ENCODE assay signal across 8 cellular contexts in the genomic region with DNA sequence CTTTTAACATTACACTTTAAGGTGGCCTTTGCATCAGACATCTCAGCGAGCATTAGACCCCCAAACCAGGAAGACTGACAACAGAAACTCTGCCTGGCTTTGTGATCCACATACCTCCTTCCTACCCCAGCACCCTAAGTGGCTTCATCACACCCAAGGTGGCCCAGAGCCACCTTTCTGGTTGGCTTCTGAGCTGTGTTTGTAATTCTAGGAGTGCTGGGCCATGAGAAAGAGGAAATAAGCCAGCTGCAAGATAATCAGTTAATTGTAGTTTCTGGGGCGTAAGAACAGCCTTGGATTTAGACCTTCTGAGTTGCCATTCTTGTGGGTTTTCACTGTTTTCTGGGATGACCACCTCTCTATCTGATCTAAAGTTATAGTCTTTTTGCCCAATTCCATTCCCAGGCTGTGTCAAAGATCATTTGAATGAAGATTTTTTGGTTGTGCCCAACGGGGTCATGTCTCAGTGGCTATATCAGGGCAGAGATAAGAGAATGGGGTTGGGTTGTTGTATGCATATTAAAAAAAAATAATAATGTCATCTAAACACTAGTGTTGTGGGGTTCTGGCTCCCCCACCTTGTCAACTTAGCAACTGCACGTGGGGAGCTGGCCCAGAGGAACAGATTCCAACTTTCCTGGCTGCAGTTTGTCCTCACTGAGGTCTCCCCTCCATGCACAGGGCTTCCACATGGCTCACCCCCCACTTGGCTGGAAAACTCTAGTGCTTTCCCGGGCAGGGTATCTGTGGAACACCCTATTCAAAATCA.
A peak's percentile ranks its signal among the peaks of the same experiment; 100 is the strongest.
DNase-seq lines count a peak whose midpoint lies in the region; ATAC-seq, FAIRE-seq and TF ChIP-seq lines count a peak whose summit lies in the region.

No MANE protein-coding gene starts in this region.

- no peaks in the 10 kb centered on the region for H3K9me2 ChIP-seq in GM23338 (ENCODE audit: insufficient read depth)

- H3K4me2 ChIP-seq in GM23338: no peak overlapping the region
- no peak overlapping the region for H3K4me2 ChIP-seq in astrocyte (ENCODE audit: low read length)

- H3K9me3 ChIP-seq in astrocyte (ENCODE audit: insufficient read depth, low read depth, low read length): no peaks in the 10 kb centered on the region

- H3K4me1 ChIP-seq in GM23338 (ENCODE audit: insufficient read depth): peaks cover 12% of the 10 kb centered on the region; the same call in 1 of the 2 replicates
- H3K4me1 ChIP-seq in astrocyte (ENCODE audit: insufficient read depth, low read length): peaks cover 13% of the 10 kb centered on the region

- H3K9me3 Mint-ChIP-seq in GM23338 (no peaks in the 10 kb centered on the region), astrocyte (ENCODE audit: unreplicated experiment) (no peaks in the 10 kb centered on the region)
- H3K9me3 Mint-ChIP-seq in activated T-helper 17 cell treated with anti-CD3 and anti-CD28 coated beads, Interleukin-2, amount 50 U/mL, for 72 hours: peaks cover 3% of the 10 kb centered on the region
- H3K9me3 Mint-ChIP-seq in activated T-cell treated with anti-CD3 and anti-CD28 coated beads, Interleukin-2, amount 50 U/mL, for 24 hours: peaks cover 2% of the 10 kb centered on the region

- no peak overlapping the region for H3K27ac Mint-ChIP-seq in GM23338
- H3K27ac Mint-ChIP-seq in astrocyte (ENCODE audit: unreplicated experiment): no peak overlapping the region
- H3K27ac Mint-ChIP-seq in activated T-helper 17 cell treated with anti-CD3 and anti-CD28 coated beads, Interleukin-2, amount 50 U/mL, for 72 hours: no peak overlapping the region
- H3K27ac Mint-ChIP-seq in activated T-cell treated with anti-CD3 and anti-CD28 coated beads, Interleukin-2, amount 50 U/mL, for 24 hours: no peak overlapping the region

- H3K4me3 Mint-ChIP-seq in GM23338: no peak overlapping the region
- H3K4me3 Mint-ChIP-seq in astrocyte (ENCODE audit: unreplicated experiment): no peak overlapping the region
- H3K4me3 Mint-ChIP-seq in activated T-helper 17 cell treated with anti-CD3 and anti-CD28 coated beads, Interleukin-2, amount 50 U/mL, for 72 hours: no peak overlapping the region
- H3K4me3 Mint-ChIP-seq in activated T-cell treated with anti-CD3 and anti-CD28 coated beads, Interleukin-2, amount 50 U/mL, for 24 hours: no peak overlapping the region

- H3K79me2 ChIP-seq in GM23338 (replicated peaks; ENCODE audit: insufficient read depth) (no peaks in the 10 kb centered on the region), astrocyte (ENCODE audit: insufficient read depth, low read length) (no peaks in the 10 kb centered on the region)

- H2AFZ ChIP-seq in GM23338 (no peak overlapping the region), astrocyte (ENCODE audit: low read depth, low read length) (no peak overlapping the region)

- H3K4me3 ChIP-seq in GM23338: no peak overlapping the region
- H3K4me3 ChIP-seq in astrocyte (ENCODE audit: insufficient read depth, low read depth, low read length): no peak overlapping the region
- H3K4me3 ChIP-seq in kidney epithelial cell (ENCODE audit: low read depth, low read length): no peak overlapping the region

- no peaks in the 10 kb centered on the region for H4K20me1 ChIP-seq in GM23338 (replicated peaks; ENCODE audit: insufficient read depth)
- H4K20me1 ChIP-seq in astrocyte (ENCODE audit: insufficient read depth, low read length): no peaks in the 10 kb centered on the region

- peak; percentile 68 for ATAC-seq in GM23338
- ATAC-seq in activated T-helper 17 cell treated with anti-CD3 and anti-CD28 coated beads, Interleukin-2, amount 50 U/mL, for 72 hours (replicated peaks): no peak

- no peaks in the 10 kb centered on the region for H3K36me3 ChIP-seq in GM23338 (ENCODE audit: insufficient read depth)
- no peaks in the 10 kb centered on the region for H3K36me3 ChIP-seq in astrocyte (ENCODE audit: insufficient read depth, low read length)
- H3K36me3 ChIP-seq in kidney epithelial cell (ENCODE audit: control insufficient read depth, insufficient read depth, low read length): no peaks in the 10 kb centered on the region

- DNase-seq in AG08395 (ENCODE audit: low spot score) (peak; percentile 65), GM23338 (ENCODE audit: low spot score) (peak; percentile 72), astrocyte (ENCODE audit: low read depth) (no peak), kidney epithelial cell (ENCODE audit: low read depth) (no peak), HPDE6-E6E7 (ENCODE audit: extremely low spot score) (no peak), NCI-H128 (lab: John Stamatoyannopoulos, UW; ENCODE audit: unreplicated experiment) (no peak)
- no peak for DNase-seq in activated T-cell treated with anti-CD3 and anti-CD28 coated beads, Interleukin-2, amount 50 U/mL, for 24 hours

- FAIRE-seq in astrocyte (lab: Jason Lieb, UNC): no peak

- no peak overlapping the region for H3K9ac ChIP-seq in astrocyte (ENCODE audit: low read length)

- no peaks in the 10 kb centered on the region for H3K36me3 Mint-ChIP-seq in GM23338 (ENCODE audit: low read depth)
- no peaks in the 10 kb centered on the region for H3K36me3 Mint-ChIP-seq in astrocyte (ENCODE audit: low read depth, unreplicated experiment)
- no peaks in the 10 kb centered on the region for H3K36me3 Mint-ChIP-seq in activated T-helper 17 cell treated with anti-CD3 and anti-CD28 coated beads, Interleukin-2, amount 50 U/mL, for 72 hours (ENCODE audit: low read depth)
- no peaks in the 10 kb centered on the region for H3K36me3 Mint-ChIP-seq in activated T-cell treated with anti-CD3 and anti-CD28 coated beads, Interleukin-2, amount 50 U/mL, for 24 hours (ENCODE audit: low read depth)

- no peak overlapping the region for H3K27ac ChIP-seq in GM23338 (ENCODE audit: low read depth)
- no peak overlapping the region for H3K27ac ChIP-seq in astrocyte (ENCODE audit: low read depth, low read length)

- peak; percentile 71 to 78 for TF ChIP-seq CTCF in GM23338 (conservative IDR thresholded peaks at IDR 0.05; ENCODE audit: low read depth in 2 of 2)
- TF ChIP-seq CTCF in astrocyte (IDR thresholded peaks at IDR 0.05; ENCODE audit: insufficient read depth, low read depth, low read length): peak; percentile 76
- TF ChIP-seq CTCF in kidney epithelial cell (IDR thresholded peaks at IDR 0.05; ENCODE audit: insufficient read depth, low read length, poor library complexity, severe bottlenecking): peak; percentile 52

- no peaks in the 10 kb centered on the region for H3F3A ChIP-seq in GM23338 (replicated peaks; ENCODE audit: low read depth)

- H3K27me3 ChIP-seq in GM23338 (ENCODE audit: insufficient read depth) (no peaks in the 10 kb centered on the region), astrocyte (ENCODE audit: insufficient read depth, low read length) (no peaks in the 10 kb centered on the region), kidney epithelial cell (ENCODE audit: control insufficient read depth, insufficient read depth, low read length) (no peaks in the 10 kb centered on the region)

- no peaks in the 10 kb centered on the region for H3K27me3 Mint-ChIP-seq in GM23338 (ENCODE audit: insufficient read depth, low read depth, poor library complexity)
- H3K27me3 Mint-ChIP-seq in astrocyte (ENCODE audit: low read depth, unreplicated experiment): no peaks in the 10 kb centered on the region
- no peaks in the 10 kb centered on the region for H3K27me3 Mint-ChIP-seq in activated T-helper 17 cell treated with anti-CD3 and anti-CD28 coated beads, Interleukin-2, amount 50 U/mL, for 72 hours
- peaks cover 10% of the 10 kb centered on the region for H3K27me3 Mint-ChIP-seq in activated T-cell treated with anti-CD3 and anti-CD28 coated beads, Interleukin-2, amount 50 U/mL, for 24 hours

- H3K4me1 Mint-ChIP-seq in GM23338 (peaks cover 37% of the 10 kb centered on the region), astrocyte (ENCODE audit: low read depth, unreplicated experiment) (peaks cover 13% of the 10 kb centered on the region)
- H3K4me1 Mint-ChIP-seq in activated T-helper 17 cell treated with anti-CD3 and anti-CD28 coated beads, Interleukin-2, amount 50 U/mL, for 72 hours: no peaks in the 10 kb centered on the region
- H3K4me1 Mint-ChIP-seq in activated T-cell treated with anti-CD3 and anti-CD28 coated beads, Interleukin-2, amount 50 U/mL, for 24 hours (ENCODE audit: low read depth): no peaks in the 10 kb centered on the region

TF ChIP-seq in GM23338, 12 proteins besides CTCF, POLR2A, EP300 and RAD21 (continues in another document):
- TF ChIP-seq ZNF114 (CRISPR knock-in tag; IDR thresholded peaks at IDR 0.05): no peak
- no peak for TF ChIP-seq ZNF331 (CRISPR knock-in tag; IDR thresholded peaks at IDR 0.05; ENCODE audit: low read depth)
- no peak for TF ChIP-seq STAT1 (IDR thresholded peaks at IDR 0.05; ENCODE audit: unreplicated experiment)
- TF ChIP-seq REST (IDR thresholded peaks at IDR 0.05; ENCODE audit: unreplicated experiment): no peak

Comparison
In these comparisons a context has a peak if more than half of its experiments do, and no peak if none do; other contexts are left out.
1. DNase-seq: peak in AG08395 (single experiment) and GM23338 (single experiment); none in astrocyte (single experiment), kidney epithelial cell (single experiment), HPDE6-E6E7 (single experiment), NCI-H128 (single experiment) and activated T-cell treated with anti-CD3 and anti-CD28 coated beads, Interleukin-2, amount 50 U/mL, for 24 hours (single experiment).
2. Peak in every context shown above with its lines, with median percentiles within 50 percentile points of each other: CTCF ChIP-seq.